ENCODE assay signal across 1 cellular context in the genomic region with DNA sequence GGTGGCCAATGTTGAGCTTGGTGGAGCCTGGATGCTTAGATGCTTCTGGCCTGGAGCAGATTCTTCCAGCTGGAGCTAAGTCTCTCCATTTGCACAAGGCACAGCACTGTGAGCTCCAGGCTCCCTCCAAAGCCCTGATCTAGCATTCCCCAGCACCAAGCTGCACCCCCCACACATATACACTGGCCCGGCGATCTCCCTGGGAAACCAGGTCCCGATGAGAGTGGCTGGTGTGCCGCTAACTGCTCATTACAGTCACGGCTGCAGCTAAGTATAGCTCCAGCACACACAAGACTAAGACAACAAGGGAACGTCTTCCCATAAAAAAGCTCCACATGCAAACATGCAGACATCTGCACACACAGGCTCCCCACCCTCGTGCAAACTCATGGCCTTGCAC.
TF ChIP-seq lines count a peak whose summit lies in the region.

No MANE protein-coding gene starts in this region.

TF ChIP-seq in HepG2, 621 proteins besides CTCF, POLR2A, EP300 and RAD21:
- no peak for TF ChIP-seq ZNF337 (CRISPR knock-in tag; IDR thresholded peaks at IDR 0.05; ENCODE audit: borderline replicate concordance, low read depth)
- TF ChIP-seq ZSCAN22 (CRISPR knock-in tag; IDR thresholded peaks at IDR 0.05): no peak
- no peak for TF ChIP-seq KLF16 (CRISPR knock-in tag; IDR thresholded peaks at IDR 0.05)
- no peak for TF ChIP-seq JARID2 (CRISPR knock-in tag; IDR thresholded peaks at IDR 0.05; ENCODE audit: insufficient replicate concordance)
- TF ChIP-seq, protein P1, sequence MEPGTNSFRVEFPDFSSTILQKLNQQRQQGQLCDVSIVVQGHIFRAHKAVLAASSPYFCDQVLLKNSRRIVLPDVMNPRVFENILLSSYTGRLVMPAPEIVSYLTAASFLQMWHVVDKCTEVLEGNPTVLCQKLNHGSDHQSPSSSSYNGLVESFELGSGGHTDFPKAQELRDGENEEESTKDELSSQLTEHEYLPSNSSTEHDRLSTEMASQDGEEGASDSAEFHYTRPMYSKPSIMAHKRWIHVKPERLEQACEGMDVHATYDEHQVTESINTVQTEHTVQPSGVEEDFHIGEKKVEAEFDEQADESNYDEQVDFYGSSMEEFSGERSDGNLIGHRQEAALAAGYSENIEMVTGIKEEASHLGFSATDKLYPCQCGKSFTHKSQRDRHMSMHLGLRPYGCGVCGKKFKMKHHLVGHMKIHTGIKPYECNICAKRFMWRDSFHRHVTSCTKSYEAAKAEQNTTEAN (CRISPR knock-in tag; conservative IDR thresholded peaks at IDR 0.05): no peak
- no peak for TF ChIP-seq ONECUT2 (CRISPR knock-in tag; IDR thresholded peaks at IDR 0.05)
- TF ChIP-seq CCAR2 (optimal IDR thresholded peaks at IDR 0.05; ENCODE audit: low read depth, low read length): no peak
- no peak for TF ChIP-seq MLLT10 (CRISPR knock-in tag; IDR thresholded peaks at IDR 0.05)
- TF ChIP-seq ZFP82 (CRISPR knock-in tag; IDR thresholded peaks at IDR 0.05; ENCODE audit: borderline replicate concordance): no peak
- TF ChIP-seq SP4 (CRISPR knock-in tag; IDR thresholded peaks at IDR 0.05): no peak
- no peak for TF ChIP-seq KAT2B (IDR thresholded peaks at IDR 0.05; ENCODE audit: borderline replicate concordance, low read depth, low read length)
- TF ChIP-seq MTA3 (CRISPR knock-in tag; IDR thresholded peaks at IDR 0.05): no peak
- TF ChIP-seq MBD4 (IDR thresholded peaks at IDR 0.05; ENCODE audit: borderline replicate concordance, low read length): no peak
- TF ChIP-seq MXD4 (CRISPR knock-in tag; IDR thresholded peaks at IDR 0.05): no peak
- TF ChIP-seq ZNF660 (CRISPR knock-in tag; IDR thresholded peaks at IDR 0.05; ENCODE audit: borderline replicate concordance, low read depth): no peak
- TF ChIP-seq, protein P2, sequence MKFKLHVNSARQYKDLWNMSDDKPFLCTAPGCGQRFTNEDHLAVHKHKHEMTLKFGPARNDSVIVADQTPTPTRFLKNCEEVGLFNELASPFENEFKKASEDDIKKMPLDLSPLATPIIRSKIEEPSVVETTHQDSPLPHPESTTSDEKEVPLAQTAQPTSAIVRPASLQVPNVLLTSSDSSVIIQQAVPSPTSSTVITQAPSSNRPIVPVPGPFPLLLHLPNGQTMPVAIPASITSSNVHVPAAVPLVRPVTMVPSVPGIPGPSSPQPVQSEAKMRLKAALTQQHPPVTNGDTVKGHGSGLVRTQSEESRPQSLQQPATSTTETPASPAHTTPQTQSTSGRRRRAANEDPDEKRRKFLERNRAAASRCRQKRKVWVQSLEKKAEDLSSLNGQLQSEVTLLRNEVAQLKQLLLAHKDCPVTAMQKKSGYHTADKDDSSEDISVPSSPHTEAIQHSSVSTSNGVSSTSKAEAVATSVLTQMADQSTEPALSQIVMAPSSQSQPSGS (CRISPR knock-in tag; IDR thresholded peaks at IDR 0.05): no peak
- TF ChIP-seq ZNF33A (CRISPR knock-in tag; IDR thresholded peaks at IDR 0.05; ENCODE audit: borderline replicate concordance): no peak
- TF ChIP-seq REL (CRISPR knock-in tag; conservative IDR thresholded peaks at IDR 0.05): no peak
- no peak for TF ChIP-seq MEIS2 (CRISPR knock-in tag; IDR thresholded peaks at IDR 0.05)
- TF ChIP-seq, protein P3, sequence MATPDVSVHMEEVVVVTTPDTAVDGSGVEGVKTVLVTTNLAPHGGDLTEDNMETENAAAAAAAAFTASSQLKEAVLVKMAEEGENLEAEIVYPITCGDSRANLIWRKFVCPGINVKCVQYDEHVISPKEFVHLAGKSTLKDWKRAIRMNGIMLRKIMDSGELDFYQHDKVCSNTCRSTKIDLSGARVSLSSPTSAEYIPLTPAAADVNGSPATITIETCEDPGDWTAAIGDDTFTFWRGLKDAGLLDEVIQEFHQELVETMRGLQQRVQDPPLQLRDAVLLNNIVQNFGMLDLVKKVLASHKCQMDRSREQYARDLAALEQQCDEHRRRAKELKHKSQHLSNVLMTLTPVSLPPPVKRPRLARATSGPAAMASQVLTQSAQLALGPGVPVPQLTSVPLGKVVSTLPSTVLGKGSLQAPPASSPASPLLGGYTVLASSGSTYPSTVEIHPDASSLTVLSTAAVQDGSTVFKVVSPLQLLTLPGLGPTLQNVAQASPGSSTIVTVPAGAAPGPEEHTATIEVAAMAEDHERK (CRISPR knock-in tag; IDR thresholded peaks at IDR 0.05; ENCODE audit: low read depth): no peak
